ENCODE assay signal across 29 cellular contexts in genomic region chr19:55084416-55084815, GRCh38. TPM values are rescaled to one million over a fixed set of nuclear protein-coding genes. Genes with fewer than 3 reads are reported as not detected.
"Had no signal": no experiment of that assay in that cellular context is flagged by ENCODE, and none has a peak within 500 bp of the region (broad histone marks: within the 10 kb centered on the region; RNA-seq: fewer than 3 reads in every experiment).

No MANE protein-coding gene starts in this region.

- H3K9me3 ChIP-seq: gastrocnemius medialis, right lobe of liver, tibial nerve had no signal

- H3K9me3 Mint-ChIP-seq: T-helper 1 cell treated with Interleukin-12 subunit alpha and Interleukin-12 subunit beta and Interleukin-4 antibody, amounts not matched to agents 30 μg/mL and 1 μg/mL, for 36 hours had no signal

- H3K27ac Mint-ChIP-seq: activated CD8-positive, alpha-beta memory T cell treated with anti-CD3 and anti-CD28 coated beads, Interleukin-2, amount 10 ng/mL, durations not matched to agents 7 days and 5 days; activated CD8-positive, alpha-beta T cell treated with anti-CD3 and anti-CD28 coated beads, Interleukin-2, amount 10 ng/mL, durations not matched to agents 7 days and 5 days; activated naive CD8-positive, alpha-beta T cell; activated T-cell treated with anti-CD3 and anti-CD28 coated beads, Interleukin-2, amount 50 U/mL, for 72 hours; progenitor cell of endocrine pancreas; T-helper 1 cell treated with Interleukin-12 subunit alpha and Interleukin-12 subunit beta and Interleukin-4 antibody, amounts not matched to agents 30 μg/mL and 1 μg/mL, for 36 hours had no signal

- ATAC-seq: activated CD8-positive, alpha-beta memory T cell treated with anti-CD3 and anti-CD28 coated beads, Interleukin-2, amount 10 ng/mL, durations not matched to agents 7 days and 5 days; activated CD8-positive, alpha-beta T cell treated with anti-CD3 and anti-CD28 coated beads, Interleukin-2, amount 10 ng/mL, durations not matched to agents 7 days and 5 days; activated T-cell treated with anti-CD3 and anti-CD28 coated beads, Interleukin-2, amount 50 U/mL, for 72 hours; gastrocnemius medialis; left colon; right lobe of liver had no signal

- H3K4me3 Mint-ChIP-seq: activated CD8-positive, alpha-beta memory T cell treated with anti-CD3 and anti-CD28 coated beads, Interleukin-2, amount 10 ng/mL, durations not matched to agents 7 days and 5 days; activated CD8-positive, alpha-beta T cell treated with anti-CD3 and anti-CD28 coated beads, Interleukin-2, amount 10 ng/mL, durations not matched to agents 7 days and 5 days; activated naive CD8-positive, alpha-beta T cell; activated T-cell treated with anti-CD3 and anti-CD28 coated beads, Interleukin-2, amount 50 U/mL, for 72 hours; T-helper 1 cell treated with Interleukin-12 subunit alpha and Interleukin-12 subunit beta and Interleukin-4 antibody, amounts not matched to agents 30 μg/mL and 1 μg/mL, for 36 hours had no signal

- H3K79me2 ChIP-seq: hepatocyte had no signal

- H3K4me2 ChIP-seq: hepatocyte had no signal

- H3K36me3 Mint-ChIP-seq: activated naive CD8-positive, alpha-beta T cell had no signal

- H3K4me3 ChIP-seq: cardiac muscle cell, coronary artery, dorsolateral prefrontal cortex, gastrocnemius medialis, hepatocyte, ovary, right lobe of liver, tibial nerve had no signal

- H3K36me3 ChIP-seq: cardiac muscle cell, gastrocnemius medialis, ovary, right lobe of liver had no signal

- H2AFZ ChIP-seq: hepatocyte had no signal

- DNase-seq: activated CD4-positive, alpha-beta T cell treated with anti-CD3 and anti-CD28 coated beads for 1 hour; activated CD8-positive, alpha-beta memory T cell treated with anti-CD3 and anti-CD28 coated beads, Interleukin-2, amount 10 ng/mL, durations not matched to agents 7 days and 5 days; activated CD8-positive, alpha-beta T cell treated with anti-CD3 and anti-CD28 coated beads, Interleukin-2, amount 10 ng/mL, durations not matched to agents 7 days and 5 days; activated effector memory CD4-positive, alpha-beta T cell treated with Interleukin-2 at 50 U/mL for 16 hours; activated naive CD4-positive, alpha-beta T cell treated with Interleukin-2 at 50 U/mL for 16 hours; activated T-cell treated with anti-CD3 and anti-CD28 coated beads, Interleukin-2, amount 50 U/mL, for 72 hours; anterior cingulate cortex; dorsolateral prefrontal cortex; effector memory CD4-positive, alpha-beta T cell; erythroblast; gastrocnemius medialis; kidney; left colon; mammary epithelial cell; ovary; right lobe of liver; stimulated activated CD4-positive, alpha-beta T cell treated with anti-CD3 and anti-CD28 coated beads, Interleukin-2, amount 100 ng/mL, for 48 hours; stimulated activated naive CD4-positive, alpha-beta T cell treated with Interleukin-2 at 50 U/mL for 16 hours; SW 1271; T1000 had no signal

- H3K27ac ChIP-seq: cardiac muscle cell, coronary artery, dorsolateral prefrontal cortex, gastrocnemius medialis, hepatocyte, neutrophil, ovary, right lobe of liver, tibial nerve had no signal

RNA-seq across cellular contexts. Expression of gene GP6, which starts 46.4 kb away (rescaled TPM):
- total RNA-seq: urinary bladder had no signal
- polyA plus RNA-seq: cardiac muscle cell had no signal
